ENCODE assay signal across 17 cellular contexts in genomic region chr21:17742181-17742580, GRCh38.
"Had no signal": no experiment of that assay in that cellular context is flagged by ENCODE, and none has a peak within 500 bp of the region (broad histone marks: within the 10 kb centered on the region; RNA-seq: fewer than 3 reads in every experiment).

No MANE protein-coding gene starts in this region.

- H3K9me3 Mint-ChIP-seq: central memory CD8-positive, alpha-beta T cell had no signal

- H3K27ac Mint-ChIP-seq: activated CD4-positive, alpha-beta memory T cell treated with anti-CD3 and anti-CD28 coated beads for 36 hours; activated CD4-positive, alpha-beta T cell treated with anti-CD3 and anti-CD28 coated beads for 36 hours; activated naive CD4-positive, alpha-beta T cell treated with anti-CD3 and anti-CD28 coated beads, Interleukin-2, amount 50 U/mL, for 72 hours had no signal

- H3K27ac ChIP-seq: coronary artery, gastroesophageal sphincter, heart right ventricle, psoas muscle, right lobe of liver, thoracic aorta had no signal

- H3K4me3 Mint-ChIP-seq: activated CD4-positive, alpha-beta memory T cell treated with anti-CD3 and anti-CD28 coated beads for 36 hours; activated CD4-positive, alpha-beta T cell treated with anti-CD3 and anti-CD28 coated beads for 36 hours; central memory CD8-positive, alpha-beta T cell had no signal

- ATAC-seq: activated naive CD4-positive, alpha-beta T cell treated with anti-CD3 and anti-CD28 coated beads, Interleukin-2, amount 50 U/mL, for 72 hours; gastroesophageal sphincter; heart right ventricle; left ventricle myocardium superior; psoas muscle; right lobe of liver had no signal

- H3K27me3 ChIP-seq: gastroesophageal sphincter, heart right ventricle, right lobe of liver had no signal

- H3K27me3 Mint-ChIP-seq: activated CD4-positive, alpha-beta memory T cell treated with anti-CD3 and anti-CD28 coated beads for 36 hours; activated CD4-positive, alpha-beta T cell treated with anti-CD3 and anti-CD28 coated beads for 36 hours; central memory CD8-positive, alpha-beta T cell had no signal

- H3K4me1 Mint-ChIP-seq: central memory CD8-positive, alpha-beta T cell had no signal

- H3K4me1 ChIP-seq: gastroesophageal sphincter, psoas muscle, right lobe of liver had no signal

- H3K4me3 ChIP-seq: coronary artery, gastroesophageal sphincter, heart right ventricle, psoas muscle, right lobe of liver, thoracic aorta had no signal

- DNase-seq: activated CD4-positive, alpha-beta memory T cell treated with anti-CD3 and anti-CD28 coated beads for 36 hours; activated CD4-positive, alpha-beta T cell treated with anti-CD3 and anti-CD28 coated beads for 36 hours; activated gamma-delta T cell; activated T-cell treated with anti-CD3 and anti-CD28 coated beads, Interleukin-2, amount 50 U/mL, for 48 hours; heart right ventricle; islet precursor cell; left ventricle myocardium superior; mesenchymal stem cell; psoas muscle; right lobe of liver; stimulated activated CD4-positive, alpha-beta T cell treated with anti-CD3 and anti-CD28 coated beads, Interleukin-1b, Interleukin-23, amount 100 ng/mL, for 48 hours; T-helper 2 cell had no signal

- H3K36me3 ChIP-seq: gastroesophageal sphincter, heart right ventricle, right lobe of liver, thoracic aorta had no signal

- H3K9me3 ChIP-seq: gastroesophageal sphincter, psoas muscle, right lobe of liver, thoracic aorta had no signal
